Comparison of ENCODE assay signal across 6 cellular contexts in genomic region chr5:181203842-181204560, GRCh38. TPM values are rescaled to one million over a fixed set of nuclear protein-coding genes. Genes with fewer than 3 reads are reported as not detected.
A peak's percentile ranks its signal among the peaks of the same experiment; 100 is the strongest.
DNase-seq lines count a peak whose midpoint lies in the region; ATAC-seq and TF ChIP-seq lines count a peak whose summit lies in the region.

No MANE protein-coding gene starts in this region.

- no peaks in the 10 kb centered on the region for H3K9me3 ChIP-seq in Panc1 (ENCODE audit: control insufficient read depth, insufficient read depth, low read depth, low read length)

- peaks cover 72% of the 10 kb centered on the region for H3K4me1 Mint-ChIP-seq in stimulated activated memory B cell treated with anti-CD40 and anti-IgM and Interleukin-4, amounts not matched to agents 10 μg/mL and 1 μg/mL and 100 μg/mL, for 72 hours

- peak overlapping the region; percentile 72 for H3K27ac ChIP-seq in Panc1 (ENCODE audit: low read length)

- CTCF ChIA-PET in Panc1 (lab: Charles Lee): no interaction called here

- BruUV-seq in Panc1 (replicated peaks; lab: Mats Ljungman, UMichigan): no TSS peak

- H3K9me3 Mint-ChIP-seq in stimulated activated memory B cell treated with anti-CD40 and anti-IgM and Interleukin-4, amounts not matched to agents 10 μg/mL and 1 μg/mL and 100 μg/mL, for 72 hours: no peaks in the 10 kb centered on the region

- peak; percentile 24 for ATAC-seq in Panc1
- ATAC-seq in stimulated activated memory B cell treated with anti-CD40 and anti-IgM and Interleukin-4, amounts not matched to agents 10 μg/mL and 1 μg/mL and 100 μg/mL, for 72 hours: no peak
- no peak for ATAC-seq in HG02938 (IDR thresholded peaks at IDR 0.05; ENCODE audit: unreplicated experiment)
- ATAC-seq in GM21576 (IDR thresholded peaks at IDR 0.05; ENCODE audit: unreplicated experiment): no peak

- intact Hi-C loops in Panc1 (cut with micrococcal nuclease; ENCODE audit: unreplicated experiment): no loop called here

- peak overlapping the region; percentile 79 for H3K4me3 Mint-ChIP-seq in stimulated activated memory B cell treated with anti-CD40 and anti-IgM and Interleukin-4, amounts not matched to agents 10 μg/mL and 1 μg/mL and 100 μg/mL, for 72 hours

- TF ChIP-seq CTCF in Panc1 (IDR thresholded peaks at IDR 0.05) (no peak), fibroblast of mammary gland (conservative IDR thresholded peaks at IDR 0.05; ENCODE audit: control insufficient read depth, insufficient read depth, low read depth, low read length) (no peak)

- peaks cover 17% of the 10 kb centered on the region for H3K4me1 ChIP-seq in Panc1 (ENCODE audit: control insufficient read depth, insufficient read depth, low read length)

- no peaks in the 10 kb centered on the region for H3K36me3 Mint-ChIP-seq in stimulated activated memory B cell treated with anti-CD40 and anti-IgM and Interleukin-4, amounts not matched to agents 10 μg/mL and 1 μg/mL and 100 μg/mL, for 72 hours

- no peak for DNase-seq in Panc1 (ENCODE audit: low read depth, low spot score)
- no peak for DNase-seq in fibroblast of mammary gland (ENCODE audit: low read depth)
- DNase-seq in NCI-H146 (lab: John Stamatoyannopoulos, UW): no peak

- POLR2A ChIA-PET in Panc1 (lab: Charles Lee): no interaction called here

- no peaks in the 10 kb centered on the region for H3K27me3 ChIP-seq in Panc1 (ENCODE audit: control insufficient read depth, insufficient read depth, low read length)

- H3K27ac Mint-ChIP-seq in stimulated activated memory B cell treated with anti-CD40 and anti-IgM and Interleukin-4, amounts not matched to agents 10 μg/mL and 1 μg/mL and 100 μg/mL, for 72 hours: peak overlapping the region; percentile 68

- no peaks in the 10 kb centered on the region for H3K36me3 ChIP-seq in Panc1 (ENCODE audit: control insufficient read depth, insufficient read depth, low read length)

- peaks cover 17% of the 10 kb centered on the region for H3K27me3 Mint-ChIP-seq in stimulated activated memory B cell treated with anti-CD40 and anti-IgM and Interleukin-4, amounts not matched to agents 10 μg/mL and 1 μg/mL and 100 μg/mL, for 72 hours

- in situ Hi-C loops in Panc1 (cut with HindIII; ENCODE audit: low pct_unique_long_range_greater_than_20kb, low sequenced_read_pairs): no loop called here

- H3K4me3 ChIP-seq in Panc1 (ENCODE audit: low read depth in 2 of 2, low read length in 2 of 2) (peak overlapping the region; percentile 52 to 78), fibroblast of mammary gland (ENCODE audit: control insufficient read depth, low read depth, low read length) (peak overlapping the region; percentile 66)

RNA-seq across cellular contexts. Expression of gene TRIM7, which starts 1.0 kb away (rescaled TPM):
- 25.8 TPM for total RNA-seq in Panc1 (2021; ENCODE audit: unreplicated experiment)
- 21.3 TPM for polyA plus RNA-seq in Panc1 (2012; ENCODE audit: insufficient read length)

RNA-seq across cellular contexts. Expression of gene TRIM41, which starts 19.1 kb away (rescaled TPM):
- 58.3 TPM for total RNA-seq in Panc1 (2021; ENCODE audit: unreplicated experiment)
- 72.2 TPM for polyA plus RNA-seq in Panc1 (2012; ENCODE audit: insufficient read length)

RNA-seq across cellular contexts. Expression of gene RACK1, which starts 39.7 kb away (rescaled TPM):
- 1,623 TPM for total RNA-seq in Panc1 (2021; ENCODE audit: unreplicated experiment)
- 2,695 TPM for polyA plus RNA-seq in Panc1 (2012; ENCODE audit: insufficient read length)

RNA-seq across cellular contexts. Expression of gene OR2V2, which starts 56.6 kb away (rescaled TPM):
- not detected for total RNA-seq in Panc1 (2021; ENCODE audit: unreplicated experiment)
- not detected for polyA plus RNA-seq in Panc1 (2012; ENCODE audit: insufficient read length)

RNA-seq across cellular contexts. Expression of gene TRIM52, which starts 56.9 kb away (rescaled TPM):
- total RNA-seq in Panc1 (2021; ENCODE audit: unreplicated experiment): 9.3 TPM
- polyA plus RNA-seq in Panc1 (2012; ENCODE audit: insufficient read length): 5.2 TPM
